10 cellular contexts compared by ENCODE assay signal in the genomic region with DNA sequence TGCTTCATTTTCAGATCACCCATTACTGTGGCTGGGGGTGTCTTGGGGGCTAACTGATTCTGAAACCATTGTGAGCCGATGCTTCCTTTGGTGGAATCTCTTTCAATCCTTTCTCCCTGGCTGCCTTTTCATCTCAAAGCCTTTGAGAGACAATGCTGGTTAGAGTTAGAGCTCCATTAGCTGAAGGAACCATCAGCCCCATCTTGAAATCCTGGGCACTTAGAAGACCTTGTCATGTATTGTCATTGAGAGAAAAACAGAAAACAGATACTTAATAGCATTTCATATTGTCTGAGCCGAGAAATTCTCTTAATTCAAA. TPM values are rescaled to one million over a fixed set of nuclear protein-coding genes. Genes with fewer than 3 reads are reported as not detected.
DNase-seq lines count a peak whose midpoint lies in the region; ATAC-seq and TF ChIP-seq lines count a peak whose summit lies in the region.
"Had no signal": no experiment of that assay in that cellular context is flagged by ENCODE, and none has a peak within 500 bp of the region (broad histone marks: within the 10 kb centered on the region; RNA-seq: fewer than 3 reads in every experiment).

No MANE protein-coding gene starts in this region.

- H3K4me1 ChIP-seq in mammary epithelial cell (ENCODE audit: insufficient read depth, low read length), result peaks cover 50% of the 10 kb centered on the region
- H3K4me1 ChIP-seq in mesodermal cell (ENCODE audit: control insufficient read depth, insufficient read depth, low read length, poor library complexity, severe bottlenecking), result peaks cover 76% of the 10 kb centered on the region

- intact Hi-C loops in mammary epithelial cell (cut with micrococcal nuclease), result no loop called here

- peak overlapping the region; percentile 74 for H3K4me2 ChIP-seq in mammary epithelial cell (ENCODE audit: insufficient read depth, low read depth, low read length)

- CTCF ChIA-PET in mammary epithelial cell (lab: Charles Lee; ENCODE audit: low non-redundant PET), result no interaction called here

- H3K79me2 ChIP-seq in mammary epithelial cell (ENCODE audit: insufficient read depth, low read length), result peaks cover 100% of the 10 kb centered on the region

- H3K36me3 ChIP-seq in mammary epithelial cell (ENCODE audit: insufficient read depth, low read length) (no peaks in the 10 kb centered on the region), mesodermal cell (ENCODE audit: control insufficient read depth, insufficient read depth, low read length) (peaks cover 52% of the 10 kb centered on the region)

- no peaks in the 10 kb centered on the region for H3K27me3 ChIP-seq in mammary epithelial cell (ENCODE audit: insufficient read depth, low read length)

- dilution Hi-C loops in mammary epithelial cell (cut with HindIII; ENCODE audit: low sequenced_read_pairs), result no loop called here

- no peak for DNase-seq in Jurkat, Clone E6-1 (ENCODE audit: low read depth, low spot score)
- DNase-seq in mammary epithelial cell (no peak), substantia nigra (lab: John Stamatoyannopoulos, UW) (no peak), GM20000 (ENCODE audit: low spot score) (no peak), AG08396 (ENCODE audit: low spot score) (no peak)
- DNase-seq in activated effector memory CD4-positive, alpha-beta T cell treated with Interleukin-2 at 50 U/mL for 16 hours, result no peak
- DNase-seq: effector memory CD4-positive, alpha-beta T cell had no signal

- 54% methylated on average over 2 of the region's 2 CpGs for WGBS in mammary epithelial cell (ENCODE audit: low coverage, missing lambda C conversion rate)
- WGBS in mesodermal cell (ENCODE audit: insufficient coverage in 2 of 2), 2 experiments, result 20% methylated on average over 1 of the region's 2 CpGs; no CpG with 5 or more reads in 1 of the 2 experiments

- no TSS peak for BruUV-seq in mammary epithelial cell (replicated peaks; lab: Mats Ljungman, UMichigan)

- H3K9me3 ChIP-seq in mammary epithelial cell (replicated peaks; ENCODE audit: insufficient read depth, low read length) (no peaks in the 10 kb centered on the region), mesodermal cell (ENCODE audit: control insufficient read depth, low read length) (no peaks in the 10 kb centered on the region)
- H3K9me3 ChIP-seq: mucosa of descending colon had no signal

- peak overlapping the region; percentile 37 for H3K27ac ChIP-seq in mammary epithelial cell (ENCODE audit: insufficient read depth, low read depth, low read length)
- H3K27ac ChIP-seq in mesodermal cell (ENCODE audit: low read depth, low read length, severe bottlenecking), result peak overlapping the region; percentile 92
- H3K27ac ChIP-seq in substantia nigra (ENCODE audit: low read depth, low read length, poor library complexity, severe bottlenecking), result peak overlapping the region; percentile 63

- H3K4me3 ChIP-seq in Jurkat, Clone E6-1 (ENCODE audit: low read length), result peak overlapping the region; percentile 35
- no peak overlapping the region for H3K4me3 ChIP-seq in mammary epithelial cell (replicated peaks in 1 of 3; ENCODE audit: insufficient read depth in 1 of 3, low read depth in 2 of 3, low read length in 3 of 3)
- peak overlapping the region; percentile 11 for H3K4me3 ChIP-seq in mesodermal cell (ENCODE audit: extremely low read depth, insufficient read depth, low read length, poor library complexity, severe bottlenecking)
- H3K4me3 ChIP-seq: mucosa of descending colon had no signal

- peak overlapping the region; percentile 31 for H3K9ac ChIP-seq in mammary epithelial cell (ENCODE audit: insufficient read depth, low read length)

- no peak for ATAC-seq in HG02571 (IDR thresholded peaks at IDR 0.05; ENCODE audit: unreplicated experiment)

- in situ Hi-C loops in mammary epithelial cell (cut with MboI; ENCODE audit: low sequenced_read_pairs in 2 of 2), result no loop called here

- no peak overlapping the region for H2AFZ ChIP-seq in mammary epithelial cell (ENCODE audit: low read depth, low read length)

- TF ChIP-seq CTCF in mammary epithelial cell (conservative IDR thresholded peaks at IDR 0.05 in 1 of 2, IDR thresholded peaks at IDR 0.05 in 1 of 2; ENCODE audit: extremely low read depth in 1 of 2, insufficient read depth in 1 of 2, low read depth in 1 of 2, low read length in 2 of 2) (no peak), GM20000 (IDR thresholded peaks at IDR 0.05; ENCODE audit: extremely low read depth, missing control alignments) (no peak)

- H4K20me1 ChIP-seq in mammary epithelial cell (ENCODE audit: insufficient read depth, low read length), result no peaks in the 10 kb centered on the region

RNA-seq across cellular contexts. Expression of a gene that starts 6.7 kb away (rescaled TPM):
- polyA plus RNA-seq in Jurkat, Clone E6-1 (2012; ENCODE audit: insufficient read depth, insufficient read length), result 2.4 TPM
- total RNA-seq in mammary epithelial cell, result 100 to 1,000 TPM in 1 of 2 donors, 10 to 100 TPM in 1; 93.9 to 107 TPM
- polyA plus RNA-seq in mammary epithelial cell, result 21.3 TPM
- 88.8 TPM for polyA minus RNA-seq in mammary epithelial cell
- 136 TPM for polyA plus RNA-seq in mesodermal cell (2013, experiment 1 of 2)
- polyA plus RNA-seq in mesodermal cell (2013, experiment 2 of 2), result 133 TPM

Comparison
In these comparisons a context has a peak if more than half of its experiments do, and no peak if none do; other contexts are left out.
1. H3K4me3 ChIP-seq: peak in Jurkat, Clone E6-1 (single experiment) and mesodermal cell (single experiment); none in mammary epithelial cell (0 of 3).
2. H3K27ac ChIP-seq: peak in every context shown above with its lines; median percentile 92 in mesodermal cell; 63 in substantia nigra; 37 in mammary epithelial cell.